ENCODE assay signal across 13 cellular contexts in the genomic region with DNA sequence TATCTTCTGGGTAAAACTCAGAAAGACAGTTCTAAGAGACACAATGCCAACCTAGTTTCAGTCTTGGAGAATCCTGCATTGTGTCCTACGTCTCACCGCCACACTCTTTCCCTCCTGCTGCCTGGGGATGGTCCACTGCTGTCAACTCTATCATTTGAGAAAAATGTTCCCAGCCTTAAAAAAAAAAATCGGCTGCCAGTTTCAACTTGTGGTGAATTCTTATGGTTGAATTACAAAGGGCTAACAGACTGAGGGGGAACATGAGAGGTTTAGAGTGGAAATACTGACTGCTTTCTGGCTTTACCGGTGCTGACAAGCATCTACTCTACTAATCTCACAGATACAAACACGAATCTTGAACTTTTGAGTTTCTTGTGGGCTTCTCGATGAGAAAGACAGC.
DNase-seq lines count a peak whose midpoint lies in the region; ATAC-seq lines count a peak whose summit lies in the region.
"Had no signal": no experiment of that assay in that cellular context is flagged by ENCODE, and none has a peak within 500 bp of the region (broad histone marks: within the 10 kb centered on the region; RNA-seq: fewer than 3 reads in every experiment).

No MANE protein-coding gene starts in this region.

- ATAC-seq in HG02763 (IDR thresholded peaks at IDR 0.05; ENCODE audit: unreplicated experiment) (peak; percentile 2), GM21723 (IDR thresholded peaks at IDR 0.05; ENCODE audit: unreplicated experiment) (no peak)
- ATAC-seq in stimulated activated naive B cell treated with anti-CD40 and anti-IgM and Interleukin-4, amounts not matched to agents 10 μg/mL and 1 μg/mL and 100 μg/mL, for 72 hours (replicated peaks), result peak; percentile 26 to 34

- H3K4me1 Mint-ChIP-seq in activated naive CD8-positive, alpha-beta T cell (ENCODE audit: low read depth), result peaks cover 57% of the 10 kb centered on the region
- peaks cover 34 to 40% of the 10 kb centered on the region in 2 donors for H3K4me1 Mint-ChIP-seq in stimulated activated naive B cell treated with anti-CD40 and anti-IgM and Interleukin-4, amounts not matched to agents 10 μg/mL and 1 μg/mL and 100 μg/mL, for 72 hours

- no peaks in the 10 kb centered on the region for H3K9me3 Mint-ChIP-seq in activated naive CD8-positive, alpha-beta T cell (ENCODE audit: low read depth)
- no peaks in the 10 kb centered on the region for H3K9me3 Mint-ChIP-seq in stimulated activated naive B cell treated with anti-CD40 and anti-IgM and Interleukin-4, amounts not matched to agents 10 μg/mL and 1 μg/mL and 100 μg/mL, for 72 hours

- peak overlapping the region; percentile 98 for H3K27ac Mint-ChIP-seq in activated naive CD8-positive, alpha-beta T cell
- peak overlapping the region; percentile 82 for H3K27ac Mint-ChIP-seq in stimulated activated naive B cell treated with anti-CD40 and anti-IgM and Interleukin-4, amounts not matched to agents 10 μg/mL and 1 μg/mL and 100 μg/mL, for 72 hours

- peaks cover 3% of the 10 kb centered on the region for H3K36me3 Mint-ChIP-seq in activated naive CD8-positive, alpha-beta T cell
- no peaks in the 10 kb centered on the region for H3K36me3 Mint-ChIP-seq in stimulated activated naive B cell treated with anti-CD40 and anti-IgM and Interleukin-4, amounts not matched to agents 10 μg/mL and 1 μg/mL and 100 μg/mL, for 72 hours

- DNase-seq in stimulated activated CD4-positive, alpha-beta T cell treated with anti-CD3 and anti-CD28 coated beads, Interleukin-15, amount 100 ng/mL, for 24 hours, result peak; percentile 28
- no peak for DNase-seq in stimulated activated CD4-positive, alpha-beta T cell treated with anti-CD3 and anti-CD28 coated beads, Interleukin-2, amount 100 ng/mL, for 48 hours
- no peak for DNase-seq in stimulated activated naive B cell treated with anti-CD40 and anti-IgM and Interleukin-4, amounts not matched to agents 10 μg/mL and 1 μg/mL and 100 μg/mL, for 72 hours
- DNase-seq in inferior parietal cortex (ENCODE audit: extremely low spot score) (no peak), NCI-H510A (lab: John Stamatoyannopoulos, UW) (no peak)
- DNase-seq: GOT3, KBM-7, retina, SJCRH30, tibial artery had no signal

- peak overlapping the region; percentile 79 for H3K4me3 Mint-ChIP-seq in activated naive CD8-positive, alpha-beta T cell
- H3K4me3 Mint-ChIP-seq in stimulated activated naive B cell treated with anti-CD40 and anti-IgM and Interleukin-4, amounts not matched to agents 10 μg/mL and 1 μg/mL and 100 μg/mL, for 72 hours, result peak overlapping the region; percentile 14 to 49

- H3K27me3 Mint-ChIP-seq in activated naive CD8-positive, alpha-beta T cell, result no peaks in the 10 kb centered on the region
- peaks cover 0 to 7% of the 10 kb centered on the region in 2 donors for H3K27me3 Mint-ChIP-seq in stimulated activated naive B cell treated with anti-CD40 and anti-IgM and Interleukin-4, amounts not matched to agents 10 μg/mL and 1 μg/mL and 100 μg/mL, for 72 hours
